ENCODE assay signal across 14 cellular contexts in genomic region chr20:52382931-52383330, GRCh38.
DNase-seq lines count a peak whose midpoint lies in the region; ATAC-seq and TF ChIP-seq lines count a peak whose summit lies in the region.
"Had no signal": no experiment of that assay in that cellular context is flagged by ENCODE, and none has a peak within 500 bp of the region (broad histone marks: within the 10 kb centered on the region; RNA-seq: fewer than 3 reads in every experiment).

No MANE protein-coding gene starts in this region.

- H3K36me3 ChIP-seq in liver (ENCODE audit: control insufficient read depth in 4 of 4, insufficient read depth in 3 of 4, low read depth in 1 of 4, low read length in 3 of 4) (no peaks in the 10 kb centered on the region), upper lobe of right lung (no peaks in the 10 kb centered on the region)

- no peak for DNase-seq in activated naive CD4-positive, alpha-beta T cell treated with anti-CD3 and anti-CD28 coated beads, Interleukin-2, amount 50 U/mL, for 72 hours (ENCODE audit: low spot score in 2 of 2)
- DNase-seq in upper lobe of right lung = no peak
- DNase-seq in amniotic stem cell (lab: John Stamatoyannopoulos, UW) = no peak
- no peak for DNase-seq in Kasumi-1 (lab: John Stamatoyannopoulos, UW)
- DNase-seq: DMS53, GF-D8, GM23248 had no signal

- H3K27ac ChIP-seq in VCaP (peak overlapping the region; percentile 2; the same call in 1 of the 2 replicates), liver (ENCODE audit: low read depth in 1 of 2, low read length in 2 of 2) (no peak overlapping the region), upper lobe of right lung (no peak overlapping the region)
- H3K27ac ChIP-seq: 22Rv1, GM23248 had no signal

- no peak for TF ChIP-seq CTCF in VCaP (conservative IDR thresholded peaks at IDR 0.05)
- TF ChIP-seq CTCF in liver (IDR thresholded peaks at IDR 0.05; ENCODE audit: low read depth, low read length, missing input control) = no peak
- TF ChIP-seq CTCF in upper lobe of right lung (IDR thresholded peaks at IDR 0.05) = no peak

- H3K4me3 ChIP-seq in liver (ENCODE audit: low read depth in 1 of 3, low read length in 3 of 3) (no peak overlapping the region), upper lobe of right lung (no peak overlapping the region)
- H3K4me3 ChIP-seq: GM23248 had no signal

- ATAC-seq in activated naive CD4-positive, alpha-beta T cell treated with anti-CD3 and anti-CD28 coated beads, Interleukin-2, amount 50 U/mL, for 72 hours = no peak
- ATAC-seq in upper lobe of right lung (peak; percentile 58), HG03097 (IDR thresholded peaks at IDR 0.05; ENCODE audit: low FRiP score, unreplicated experiment) (no peak)
- ATAC-seq: HCT116 had no signal

- 36% methylated on average over 4 of the region's 4 CpGs for WGBS in liver

- no peak overlapping the region for H3K9ac ChIP-seq in liver (ENCODE audit: low read depth in 1 of 2, low read length in 2 of 2)
- H3K9ac ChIP-seq: GM23248 had no signal

- TF ChIP-seq RAD21 in liver (IDR thresholded peaks at IDR 0.05) = no peak

- H3K27me3 Mint-ChIP-seq in activated naive CD4-positive, alpha-beta T cell treated with anti-CD3 and anti-CD28 coated beads, Interleukin-2, amount 50 U/mL, for 24 hours = no peaks in the 10 kb centered on the region

- H3K27me3 ChIP-seq in liver (ENCODE audit: control insufficient read depth in 4 of 4, insufficient read depth in 4 of 4, low read length in 3 of 4) = no peaks in the 10 kb centered on the region
- no peaks in the 10 kb centered on the region for H3K27me3 ChIP-seq in upper lobe of right lung

- no peak overlapping the region for H3K4me3 Mint-ChIP-seq in activated naive CD4-positive, alpha-beta T cell treated with anti-CD3 and anti-CD28 coated beads, Interleukin-2, amount 50 U/mL, for 24 hours
- H3K4me3 Mint-ChIP-seq: CD14-positive monocyte had no signal

- peaks cover 42% of the 10 kb centered on the region for H3K4me1 Mint-ChIP-seq in activated naive CD4-positive, alpha-beta T cell treated with anti-CD3 and anti-CD28 coated beads, Interleukin-2, amount 50 U/mL, for 24 hours
- H3K4me1 Mint-ChIP-seq: CD14-positive monocyte had no signal

- peaks cover 5% of the 10 kb centered on the region for H3K36me3 Mint-ChIP-seq in activated naive CD4-positive, alpha-beta T cell treated with anti-CD3 and anti-CD28 coated beads, Interleukin-2, amount 50 U/mL, for 24 hours
- peaks cover 6 to 9% of the 10 kb centered on the region in 2 donors for H3K36me3 Mint-ChIP-seq in activated naive CD4-positive, alpha-beta T cell treated with anti-CD3 and anti-CD28 coated beads, Interleukin-2, amount 50 U/mL, for 72 hours
- H3K36me3 Mint-ChIP-seq: CD14-positive monocyte had no signal

- peaks cover 0 to 13% (median 8%) of the 10 kb centered on the region in 4 donors for H3K4me1 ChIP-seq in liver (ENCODE audit: control insufficient read depth in 4 of 4, insufficient read depth in 4 of 4, low read length in 3 of 4)
- no peaks in the 10 kb centered on the region for H3K4me1 ChIP-seq in upper lobe of right lung

- intact Hi-C loops in upper lobe of right lung (cut with DNase I) = no loop called here

- H3K9me3 Mint-ChIP-seq in activated naive CD4-positive, alpha-beta T cell treated with anti-CD3 and anti-CD28 coated beads, Interleukin-2, amount 50 U/mL, for 24 hours = peaks cover 6% of the 10 kb centered on the region
- H3K9me3 Mint-ChIP-seq in activated naive CD4-positive, alpha-beta T cell treated with anti-CD3 and anti-CD28 coated beads, Interleukin-2, amount 50 U/mL, for 72 hours = peaks cover 3 to 12% of the 10 kb centered on the region in 2 donors

- peaks cover 0 to 2% (median 0%) of the 10 kb centered on the region in 4 donors for H3K9me3 ChIP-seq in liver (ENCODE audit: control insufficient read depth in 4 of 4, low read length in 3 of 4)
- no peaks in the 10 kb centered on the region for H3K9me3 ChIP-seq in upper lobe of right lung

- peak overlapping the region; percentile 41 for H3K27ac Mint-ChIP-seq in activated naive CD4-positive, alpha-beta T cell treated with anti-CD3 and anti-CD28 coated beads, Interleukin-2, amount 50 U/mL, for 24 hours
- no peak overlapping the region for H3K27ac Mint-ChIP-seq in activated naive CD4-positive, alpha-beta T cell treated with anti-CD3 and anti-CD28 coated beads, Interleukin-2, amount 50 U/mL, for 72 hours
- H3K27ac Mint-ChIP-seq: CD14-positive monocyte had no signal

TF ChIP-seq in liver, 16 proteins besides CTCF, POLR2A, EP300 and RAD21:
- TF ChIP-seq ZBTB33 (IDR thresholded peaks at IDR 0.05) (no peak), RXRA (IDR thresholded peaks at IDR 0.05) (peak; percentile 16 to 32), ATF3 (IDR thresholded peaks at IDR 0.05) (no peak), MAX (IDR thresholded peaks at IDR 0.05) (no peak), FOXA2 (IDR thresholded peaks at IDR 0.05) (peak; percentile 39), HNF4A (conservative IDR thresholded peaks at IDR 0.05) (peak; percentile 10 to 25)
TF ChIP-seq in liver: peak in this region for 3.
